Comparison of ENCODE assay signal across 34 cellular contexts in genomic region chr5:159417170-159417569, GRCh38.
A peak's percentile ranks its signal among the peaks of the same experiment; 100 is the strongest.
DNase-seq lines count a peak whose midpoint lies in the region; ATAC-seq, FAIRE-seq and TF ChIP-seq lines count a peak whose summit lies in the region.
"Had no signal": no experiment of that assay in that cellular context is flagged by ENCODE, and none has a peak within 500 bp of the region (broad histone marks: within the 10 kb centered on the region; RNA-seq: fewer than 3 reads in every experiment).

No MANE protein-coding gene starts in this region.

- no peaks in the 10 kb centered on the region for H3K23me2 ChIP-seq in H9 (ENCODE audit: insufficient read length, low read depth, low read length, poor library complexity, severe bottlenecking)

- no peaks in the 10 kb centered on the region for H3K36me3 ChIP-seq in K562 (ENCODE audit: control insufficient read depth, insufficient read depth, low read length)
- H3K36me3 ChIP-seq in endodermal cell (ENCODE audit: control insufficient read depth, insufficient read depth, low read length), result no peaks in the 10 kb centered on the region
- H3K36me3 ChIP-seq in mesendoderm (ENCODE audit: control insufficient read depth, insufficient read depth, low read length), result no peaks in the 10 kb centered on the region
- H3K36me3 ChIP-seq: BE2C; BLaER1; BLaER1 treated with 17β-estradiol and CSF1 and Interleukin-3, amounts not matched to agents 10 nM and 100 nM had no signal

- H3K27ac ChIP-seq in K562 (ENCODE audit: extremely low read depth, low read depth, low read length) (no peak overlapping the region), endodermal cell (ENCODE audit: low read depth, low read length) (no peak overlapping the region), mesendoderm (ENCODE audit: low read depth, low read length) (no peak overlapping the region), H9 (ENCODE audit: insufficient read length, low read depth, low read length) (no peak overlapping the region)
- H3K27ac ChIP-seq: 22Rv1; A549; BLaER1; BLaER1 treated with 17β-estradiol and CSF1 and Interleukin-3, amounts not matched to agents 10 nM and 100 nM; C4-2B had no signal

- CTCF ChIA-PET in K562 (lab: Yijun Ruan, JAX; ENCODE audit: low intra/inter-chr PET ratio), result no interaction called here

- H3K4me1 ChIP-seq in K562 (replicated peaks in 1 of 2; ENCODE audit: control insufficient read depth in 2 of 2, insufficient read depth in 2 of 2, low read length in 2 of 2), result no peaks in the 10 kb centered on the region
- peaks cover 17% of the 10 kb centered on the region for H3K4me1 ChIP-seq in endodermal cell (ENCODE audit: control insufficient read depth, insufficient read depth, low read length)
- H3K4me1 ChIP-seq in mesendoderm (ENCODE audit: control insufficient read depth, low read depth, low read length), result no peaks in the 10 kb centered on the region
- no peaks in the 10 kb centered on the region; the same call in 1 of the 2 replicates for H3K4me1 ChIP-seq in H9 (ENCODE audit: insufficient read depth, low read length)
- H3K4me1 ChIP-seq: A549, BE2C, Caco-2 had no signal

- H3K4me1 Mint-ChIP-seq in endodermal cell (peaks cover 36% of the 10 kb centered on the region), H9 (peaks cover 13 to 17% of the 10 kb centered on the region in 2 experiments)

- H3K56ac ChIP-seq in mesendoderm (ENCODE audit: low read length), result no peak overlapping the region
- H3K56ac ChIP-seq in H9 (ENCODE audit: insufficient read length, low read depth, low read length), result no peak overlapping the region

- TF ChIP-seq POLR2A in K562 (conservative IDR thresholded peaks at IDR 0.05), result no peak

- no peak for TF ChIP-seq EP300 in K562 (IDR thresholded peaks at IDR 0.05; ENCODE audit: low read length)

- BruUV-seq in K562 (replicated peaks; lab: Mats Ljungman, UMichigan), result no TSS peak

- intact Hi-C loops in K562 (cut with micrococcal nuclease), result no loop called here

- H3K23ac ChIP-seq in mesendoderm (ENCODE audit: low read length) (no peak overlapping the region), H9 (ENCODE audit: insufficient read length, low read depth, low read length) (no peak overlapping the region)

- H4K8ac ChIP-seq in mesendoderm (ENCODE audit: low read depth, low read length), result no peak overlapping the region
- no peak overlapping the region for H4K8ac ChIP-seq in H9 (replicated peaks; ENCODE audit: insufficient read length, low read depth, low read length)

- H3K79me2 ChIP-seq in K562 (ENCODE audit: control insufficient read depth, insufficient read depth, low read length) (no peaks in the 10 kb centered on the region), mesendoderm (ENCODE audit: control insufficient read depth, insufficient read depth, low read length) (no peaks in the 10 kb centered on the region), H9 (ENCODE audit: insufficient read depth, low read length) (no peaks in the 10 kb centered on the region)

- H4K5ac ChIP-seq in mesendoderm (ENCODE audit: low read length) (no peak overlapping the region), H9 (ENCODE audit: insufficient read length, low read depth, low read length) (no peak overlapping the region)

- H3K79me1 ChIP-seq in mesendoderm (ENCODE audit: low read length) (no peaks in the 10 kb centered on the region), H9 (ENCODE audit: insufficient read depth, low read depth, low read length, poor library complexity, severe bottlenecking) (no peaks in the 10 kb centered on the region)

- H2BK120ac ChIP-seq in mesendoderm (ENCODE audit: low read depth, low read length), result no peak overlapping the region
- H2BK120ac ChIP-seq in H9 (ENCODE audit: low read depth, low read length, poor library complexity, severe bottlenecking), result no peak overlapping the region

- no peak overlapping the region for H2AFZ ChIP-seq in K562 (ENCODE audit: low read depth, low read length)
- H2AFZ ChIP-seq in H9 (ENCODE audit: low read length), result no peak overlapping the region

- TF ChIP-seq CTCF in K562 (IDR thresholded peaks at IDR 0.05 in 2 of 3, conservative IDR thresholded peaks at IDR 0.05 in 1 of 3; ENCODE audit: insufficient read depth in 2 of 3, low read depth in 1 of 3, low read length in 3 of 3) (no peak), endodermal cell (conservative IDR thresholded peaks at IDR 0.05) (no peak), H9 (conservative IDR thresholded peaks at IDR 0.05) (no peak)

- no peaks in the 10 kb centered on the region for H3K9me1 ChIP-seq in K562 (ENCODE audit: control insufficient read depth, insufficient read depth, low read length)

- H3K36me3 Mint-ChIP-seq in endodermal cell (ENCODE audit: low read depth) (no peaks in the 10 kb centered on the region), H9 (ENCODE audit: insufficient read depth in 1 of 3, low read depth in 3 of 3) (no peaks in the 10 kb centered on the region)
- H3K36me3 Mint-ChIP-seq: CD14-positive monocyte; CD4-positive, alpha-beta memory T cell; CD4-positive, CD25-positive, alpha-beta regulatory T cell; CD8-positive, alpha-beta T cell had no signal

- in situ Hi-C loops in K562 (cut with MboI), result no loop called here

- no peaks in the 10 kb centered on the region for H3K9me3 ChIP-seq in K562 (replicated peaks; ENCODE audit: control insufficient read depth, insufficient read depth, low read depth, low read length)
- H3K9me3 ChIP-seq in endodermal cell (ENCODE audit: control insufficient read depth, low read length), result no peaks in the 10 kb centered on the region
- no peaks in the 10 kb centered on the region for H3K9me3 ChIP-seq in H9 (ENCODE audit: control insufficient read depth, low read depth, low read length)
- H3K9me3 ChIP-seq: A549, BE2C, BLaER1, Caco-2 had no signal

- WGBS in K562 (ENCODE audit: insufficient coverage, low coverage, missing lambda C conversion rate), result 1% methylated on average over 4 of the region's 4 CpGs
- 55 to 88% methylated on average over 3 to 4 of the region's 4 CpGs for WGBS in endodermal cell (ENCODE audit: insufficient coverage in 1 of 2, insufficient read length in 1 of 2), 2 experiments
- WGBS in mesendoderm (ENCODE audit: extremely low coverage, insufficient coverage, low lambda C conversion rate), result no CpG with 5 or more reads among the region's 4 CpGs
- WGBS in H9 (ENCODE audit: extremely low coverage, insufficient read length, low lambda C conversion rate), result no CpG with 5 or more reads among the region's 4 CpGs

- H2BK5ac ChIP-seq in mesendoderm (ENCODE audit: low read length), result no peak overlapping the region
- H2BK5ac ChIP-seq in H9 (ENCODE audit: insufficient read length, low read length), result no peak overlapping the region

- H2BK20ac ChIP-seq in H9 (ENCODE audit: low read depth, low read length, poor library complexity, severe bottlenecking), result no peak overlapping the region

- TF ChIP-seq RAD21 in K562 (CRISPR knock-in tag; conservative IDR thresholded peaks at IDR 0.05 in 1 of 2, IDR thresholded peaks at IDR 0.05 in 1 of 2), result no peak

- H3K18ac ChIP-seq in mesendoderm (ENCODE audit: low read length) (no peak overlapping the region), H9 (ENCODE audit: insufficient read length, low read depth, low read length) (no peak overlapping the region)

- no peaks in the 10 kb centered on the region for H3K27me3 Mint-ChIP-seq in endodermal cell (ENCODE audit: insufficient read depth)
- no peaks in the 10 kb centered on the region for H3K27me3 Mint-ChIP-seq in H9 (ENCODE audit: low read depth)
- H3K27me3 Mint-ChIP-seq: B cell; CD4-positive, alpha-beta memory T cell; CD4-positive, alpha-beta T cell; CD8-positive, alpha-beta memory T cell had no signal

- H3K9ac ChIP-seq in K562 (ENCODE audit: insufficient read depth in 1 of 2, low read depth in 2 of 2, low read length in 2 of 2) (no peak overlapping the region), endodermal cell (ENCODE audit: extremely low read depth, low read length, poor library complexity, severe bottlenecking) (no peak overlapping the region), mesendoderm (ENCODE audit: low read length) (no peak overlapping the region), H9 (ENCODE audit: extremely low read depth, insufficient read length, low read length) (no peak overlapping the region)
- H3K9ac ChIP-seq: BLaER1; BLaER1 treated with 17β-estradiol and CSF1 and Interleukin-3, amounts not matched to agents 10 nM and 100 nM had no signal

- H2BK15ac ChIP-seq in mesendoderm (replicated peaks; ENCODE audit: low read depth), result no peak overlapping the region
- no peak overlapping the region for H2BK15ac ChIP-seq in H9 (ENCODE audit: low read depth, low read length)

- H2BK12ac ChIP-seq in H9 (ENCODE audit: insufficient read length, low read depth, low read length), result no peak overlapping the region

- H2AK5ac ChIP-seq in mesendoderm (ENCODE audit: low read length) (no peak overlapping the region), H9 (ENCODE audit: insufficient read length, low read length) (no peak overlapping the region)

- DNase-seq in K562 (ENCODE audit: extremely low read depth in 1 of 4, low spot score in 3 of 4) (no peak), endodermal cell (no peak), mesendoderm (peak; percentile 88), H9 (no peak), NCI-H1048 (lab: John Stamatoyannopoulos, UW) (no peak), NCI-H2107 (lab: John Stamatoyannopoulos, UW) (no peak)
- DNase-seq: 8988T; ACHN; AML-193; BE2C; C1 segment of cervical spinal cord; Caco-2; Calu3; CD4-positive, alpha-beta memory T cell; CD4-positive, alpha-beta T cell; CD4-positive, CD25-positive, alpha-beta regulatory T cell; CD8-positive, alpha-beta memory T cell; CD8-positive, alpha-beta T cell; COR-L47; DMS 273 treated with DMSO at 0.1 percent for 48 hours; DMS153; DMS79; DMS79 treated with DMSO at 0.1 percent for 48 hours; DND-41; EL had no signal

- no peaks in the 10 kb centered on the region for H4K20me1 ChIP-seq in K562 (replicated peaks; ENCODE audit: control insufficient read depth, insufficient read depth, low read length)
- no peaks in the 10 kb centered on the region for H4K20me1 ChIP-seq in H9 (ENCODE audit: control insufficient read depth, insufficient read depth, insufficient read length)
- H4K20me1 ChIP-seq: BLaER1; BLaER1 treated with 17β-estradiol and CSF1 and Interleukin-3, amounts not matched to agents 10 nM and 100 nM had no signal

- no peak overlapping the region for H4K91ac ChIP-seq in H9 (ENCODE audit: insufficient read length, low read depth, low read length)

- H3K4me2 ChIP-seq in K562 (ENCODE audit: insufficient read depth, low read length) (no peak overlapping the region), mesendoderm (ENCODE audit: low read length) (no peak overlapping the region), H9 (ENCODE audit: insufficient read depth, insufficient read length, low read length) (no peak overlapping the region)
- H3K4me2 ChIP-seq: A549; BLaER1; BLaER1 treated with 17β-estradiol and CSF1 and Interleukin-3, amounts not matched to agents 10 nM and 100 nM had no signal

- no peaks in the 10 kb centered on the region for H3K9me3 Mint-ChIP-seq in endodermal cell
- no peaks in the 10 kb centered on the region for H3K9me3 Mint-ChIP-seq in H9
- H3K9me3 Mint-ChIP-seq: CD14-positive monocyte; CD4-positive, alpha-beta memory T cell; CD4-positive, alpha-beta T cell; CD8-positive, alpha-beta memory T cell; CD8-positive, alpha-beta T cell had no signal

- H3K4ac ChIP-seq in mesendoderm (ENCODE audit: low read depth, low read length) (no peak overlapping the region), H9 (ENCODE audit: low read depth, low read length) (no peak overlapping the region)

- H3K27ac Mint-ChIP-seq in endodermal cell (peak overlapping the region; percentile 76), H9 (no peak overlapping the region)
- H3K27ac Mint-ChIP-seq: B cell; CD14-positive monocyte; CD4-positive, alpha-beta memory T cell; CD4-positive, alpha-beta T cell; CD4-positive, CD25-positive, alpha-beta regulatory T cell; CD8-positive, alpha-beta T cell had no signal

- H3T11ph ChIP-seq in H9 (ENCODE audit: low read length), result no peak overlapping the region

- no peak for ATAC-seq in K562
- ATAC-seq: A549; CD8-positive, alpha-beta T cell had no signal

- POLR2A ChIA-PET in K562 (lab: Yijun Ruan, JAX), result no interaction called here

- H3K4me3 Mint-ChIP-seq in endodermal cell (no peak overlapping the region), H9 (no peak overlapping the region)
- H3K4me3 Mint-ChIP-seq: B cell; CD14-positive monocyte; CD4-positive, alpha-beta memory T cell; CD4-positive, alpha-beta T cell; CD4-positive, CD25-positive, alpha-beta regulatory T cell; CD8-positive, alpha-beta memory T cell; CD8-positive, alpha-beta T cell had no signal

- no peak for FAIRE-seq in K562 (lab: Jason Lieb, UNC)
- FAIRE-seq: A204.1, A549, D721Med had no signal

- H3K27me3 ChIP-seq in K562 (ENCODE audit: control insufficient read depth in 2 of 2, insufficient read depth in 2 of 2, low read length in 2 of 2) (peaks cover 0 to 4% of the 10 kb centered on the region in 2 experiments; a peak in 1 of 5 replicates), endodermal cell (ENCODE audit: control insufficient read depth, insufficient read depth, low read length, poor library complexity, severe bottlenecking) (no peaks in the 10 kb centered on the region), mesendoderm (ENCODE audit: insufficient read depth, low read length, poor library complexity) (no peaks in the 10 kb centered on the region), H9 (ENCODE audit: insufficient read depth, low read length) (no peaks in the 10 kb centered on the region)
- H3K27me3 ChIP-seq: BE2C; BLaER1; BLaER1 treated with 17β-estradiol and CSF1 and Interleukin-3, amounts not matched to agents 10 nM and 100 nM had no signal

- H3K4me3 ChIP-seq in K562, result no peak overlapping the region
- peak overlapping the region; percentile 48 for H3K4me3 ChIP-seq in endodermal cell (ENCODE audit: low read length)
- no peak overlapping the region for H3K4me3 ChIP-seq in mesendoderm (ENCODE audit: low read length)
- H3K4me3 ChIP-seq: A549; BLaER1; BLaER1 treated with 17β-estradiol and CSF1 and Interleukin-3, amounts not matched to agents 10 nM and 100 nM had no signal

- H3K14ac ChIP-seq in H9 (ENCODE audit: insufficient read depth, low read length), result no peak overlapping the region
